ENCODE assay signal across 2 cellular contexts in genomic region chr16:31108794-31109558, GRCh38.
TF ChIP-seq lines count a peak whose summit lies in the region.

No MANE protein-coding gene starts in this region.

TF ChIP-seq in GM12878, 131 proteins besides CTCF, POLR2A, EP300 and RAD21:
- TF ChIP-seq NR2C1 (IDR thresholded peaks at IDR 0.05) = no peak
- TF ChIP-seq BRCA1 (IDR thresholded peaks at IDR 0.05; ENCODE audit: low read depth, low read length) = no peak
- TF ChIP-seq BCL11A (IDR thresholded peaks at IDR 0.05; ENCODE audit: low read depth, low read length) = no peak
- TF ChIP-seq CHD1 (IDR thresholded peaks at IDR 0.05; ENCODE audit: low read depth, low read length) = no peak
- no peak for TF ChIP-seq IRF4 (IDR thresholded peaks at IDR 0.05; ENCODE audit: low read depth, low read length)
- no peak for TF ChIP-seq CEBPB (IDR thresholded peaks at IDR 0.05; ENCODE audit: borderline replicate concordance in 1 of 2, low read depth in 2 of 2, low read length in 2 of 2)
- no peak for TF ChIP-seq E2F8 (IDR thresholded peaks at IDR 0.05; ENCODE audit: low read depth, partially characterized antibody)
- no peak for TF ChIP-seq HDAC6 (IDR thresholded peaks at IDR 0.05; ENCODE audit: unreplicated experiment)
- TF ChIP-seq NFXL1 (IDR thresholded peaks at IDR 0.05; ENCODE audit: borderline replicate concordance) = no peak
- TF ChIP-seq KLF5 (IDR thresholded peaks at IDR 0.05; ENCODE audit: partially characterized antibody) = no peak
- no peak for TF ChIP-seq NKRF (conservative IDR thresholded peaks at IDR 0.05)
- no peak for TF ChIP-seq SUPT20H (IDR thresholded peaks at IDR 0.05; ENCODE audit: borderline replicate concordance, control insufficient read depth, low read depth, low read length)
- no peak for TF ChIP-seq ATF2 (IDR thresholded peaks at IDR 0.05; ENCODE audit: low read length)
- TF ChIP-seq BMI1 (IDR thresholded peaks at IDR 0.05; ENCODE audit: borderline replicate concordance) = no peak
TF ChIP-seq in GM12878: peak in this region for 0.

TF ChIP-seq in liver, 16 proteins besides CTCF, POLR2A, EP300 and RAD21:
- TF ChIP-seq YY1 (IDR thresholded peaks at IDR 0.05) (no peak), FOXA1 (IDR thresholded peaks at IDR 0.05) (no peak), EGR1 (IDR thresholded peaks at IDR 0.05; ENCODE audit: low read depth in 2 of 2) (no peak), MAX (IDR thresholded peaks at IDR 0.05) (no peak), REST (IDR thresholded peaks at IDR 0.05) (no peak), SP1 (IDR thresholded peaks at IDR 0.05) (no peak), NR2F2 (IDR thresholded peaks at IDR 0.05) (no peak), HNF4A (conservative IDR thresholded peaks at IDR 0.05) (no peak), ZBTB33 (IDR thresholded peaks at IDR 0.05) (no peak), RXRA (IDR thresholded peaks at IDR 0.05) (no peak), JUND (IDR thresholded peaks at IDR 0.05) (no peak), GABPA (IDR thresholded peaks at IDR 0.05 in 1 of 2, conservative IDR thresholded peaks at IDR 0.05 in 1 of 2) (no peak), HNF4G (IDR thresholded peaks at IDR 0.05) (no peak), TAF1 (conservative IDR thresholded peaks at IDR 0.05) (no peak), FOXA2 (IDR thresholded peaks at IDR 0.05) (no peak), ATF3 (IDR thresholded peaks at IDR 0.05) (no peak)
